ENCODE assay signal across 25 cellular contexts in genomic region chr6:126957721-126958120, GRCh38.
"Had no signal": no experiment of that assay in that cellular context is flagged by ENCODE, and none has a peak within 500 bp of the region (broad histone marks: within the 10 kb centered on the region; RNA-seq: fewer than 3 reads in every experiment).

No MANE protein-coding gene starts in this region.

- H3K4me1 ChIP-seq: parathyroid adenoma, psoas muscle, right lobe of liver, sigmoid colon, stomach, suprapubic skin, testis, tibial artery, transverse colon, upper lobe of right lung had no signal

- H3K9ac ChIP-seq: parathyroid adenoma had no signal

- H3K27me3 ChIP-seq: ovary, sigmoid colon, stomach, suprapubic skin, testis, tibial artery, transverse colon, upper lobe of right lung had no signal

- H3K9me3 ChIP-seq: ovary, psoas muscle, right lobe of liver, sigmoid colon, stomach, suprapubic skin, testis, tibial artery, transverse colon, upper lobe of right lung had no signal

- H3K4me3 ChIP-seq: ovary, psoas muscle, right lobe of liver, sigmoid colon, stomach, suprapubic skin, testis, tibial artery, transverse colon, upper lobe of right lung had no signal

- H3K36me3 ChIP-seq: ovary, right lobe of liver, sigmoid colon, stomach, suprapubic skin, tibial artery, transverse colon, upper lobe of right lung had no signal

- DNase-seq: naive B cell; naive thymus-derived CD8-positive, alpha-beta T cell; nephron progenitor cell; occipital lobe; ovary; posterior cingulate gyrus; psoas muscle; right cardiac atrium; right lobe of liver; sigmoid colon; small intestine; stimulated activated CD4-positive, alpha-beta T cell treated with anti-CD3 and anti-CD28 coated beads, Interleukin-15, amount 100 ng/mL, for 24 hours; stimulated activated CD4-positive, alpha-beta T cell treated with anti-CD3 and anti-CD28 coated beads, Interleukin-2, amount 100 ng/mL, for 24 hours; stimulated activated CD4-positive, alpha-beta T cell treated with anti-CD3 and anti-CD28 coated beads, Interleukin-2, amount 100 ng/mL, for 48 hours; stimulated activated CD4-positive, alpha-beta T cell treated with anti-CD3 and anti-CD28 coated beads, Interleukin-4, amount 100 ng/mL, for 24 hours; stimulated activated naive B cell treated with anti-CD40 and anti-IgM and Interleukin-4, amounts not matched to agents 10 μg/mL and 1 μg/mL and 100 μg/mL, for 72 hours; stimulated activated naive CD4-positive, alpha-beta T cell treated with Interleukin-2 at 50 U/mL for 16 hours; stomach; substantia nigra; testis; tibial artery; transverse colon; upper lobe of right lung had no signal

- H3K27ac ChIP-seq: ovary, parathyroid adenoma, psoas muscle, right lobe of liver, sigmoid colon, stomach, suprapubic skin, testis, tibial artery, transverse colon, upper lobe of right lung had no signal
